ENCODE assay signal across 1 cellular context in genomic region chr17:77429735-77429984, GRCh38.
TF ChIP-seq lines count a peak whose summit lies in the region.

No MANE protein-coding gene starts in this region.

TF ChIP-seq in SK-N-SH, 30 proteins besides CTCF, POLR2A, EP300 and RAD21 (continued from another document):
- TF ChIP-seq ZBTB33 (IDR thresholded peaks at IDR 0.05; ENCODE audit: borderline replicate concordance, low read depth) (no peak), NRF1 (IDR thresholded peaks at IDR 0.05; ENCODE audit: low read depth, low read length) (no peak)
